2 cellular contexts compared by ENCODE assay signal in the genomic region with DNA sequence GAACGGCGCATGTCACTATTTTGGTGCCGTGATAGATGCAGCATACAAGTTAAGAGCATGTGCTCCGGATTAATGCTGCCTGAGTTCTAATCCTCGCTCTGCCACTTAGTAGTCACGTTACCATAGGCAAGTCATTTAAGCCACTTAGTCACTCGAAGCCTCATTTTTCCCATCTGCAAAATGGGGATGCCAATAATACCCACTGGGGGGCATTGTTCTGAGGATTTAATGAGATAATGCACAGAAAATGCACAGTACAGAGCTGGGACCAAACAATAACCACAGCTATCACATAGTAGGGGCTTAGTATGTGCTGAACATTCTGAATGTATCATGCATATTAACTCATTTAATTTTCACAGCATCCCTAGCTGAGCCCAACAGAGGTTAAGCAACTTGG.
TF ChIP-seq lines count a peak whose summit lies in the region.

No MANE protein-coding gene starts in this region.

TF ChIP-seq in SK-N-SH, 30 proteins besides CTCF, POLR2A, EP300 and RAD21 (continued from another document):
- TF ChIP-seq MXI1 (IDR thresholded peaks at IDR 0.05; ENCODE audit: low read depth, low read length) = no peak
- TF ChIP-seq SMC3 (IDR thresholded peaks at IDR 0.05; ENCODE audit: low read depth, low read length) = no peak
- TF ChIP-seq RXRA (IDR thresholded peaks at IDR 0.05; ENCODE audit: borderline replicate concordance, low read depth) = no peak
- TF ChIP-seq GATA2 (CRISPR knock-in tag; IDR thresholded peaks at IDR 0.05) = no peak
- TF ChIP-seq, protein P1, sequence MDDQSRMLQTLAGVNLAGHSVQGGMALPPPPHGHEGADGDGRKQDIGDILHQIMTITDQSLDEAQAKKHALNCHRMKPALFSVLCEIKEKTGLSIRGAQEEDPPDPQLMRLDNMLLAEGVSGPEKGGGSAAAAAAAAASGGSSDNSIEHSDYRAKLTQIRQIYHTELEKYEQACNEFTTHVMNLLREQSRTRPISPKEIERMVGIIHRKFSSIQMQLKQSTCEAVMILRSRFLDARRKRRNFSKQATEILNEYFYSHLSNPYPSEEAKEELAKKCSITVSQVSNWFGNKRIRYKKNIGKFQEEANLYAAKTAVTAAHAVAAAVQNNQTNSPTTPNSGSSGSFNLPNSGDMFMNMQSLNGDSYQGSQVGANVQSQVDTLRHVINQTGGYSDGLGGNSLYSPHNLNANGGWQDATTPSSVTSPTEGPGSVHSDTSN (IDR thresholded peaks at IDR 0.05) = no peak
- no peak for TF ChIP-seq TCF12 (IDR thresholded peaks at IDR 0.05)
- no peak for TF ChIP-seq ELF1 (IDR thresholded peaks at IDR 0.05)
- no peak for TF ChIP-seq RFX5 (IDR thresholded peaks at IDR 0.05; ENCODE audit: low read length)
- no peak for TF ChIP-seq EZH2phosphoT487 (IDR thresholded peaks at IDR 0.05; ENCODE audit: borderline replicate concordance, low read depth)
- TF ChIP-seq, protein P2, sequence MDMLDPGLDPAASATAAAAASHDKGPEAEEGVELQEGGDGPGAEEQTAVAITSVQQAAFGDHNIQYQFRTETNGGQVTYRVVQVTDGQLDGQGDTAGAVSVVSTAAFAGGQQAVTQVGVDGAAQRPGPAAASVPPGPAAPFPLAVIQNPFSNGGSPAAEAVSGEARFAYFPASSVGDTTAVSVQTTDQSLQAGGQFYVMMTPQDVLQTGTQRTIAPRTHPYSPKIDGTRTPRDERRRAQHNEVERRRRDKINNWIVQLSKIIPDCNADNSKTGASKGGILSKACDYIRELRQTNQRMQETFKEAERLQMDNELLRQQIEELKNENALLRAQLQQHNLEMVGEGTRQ (IDR thresholded peaks at IDR 0.05; ENCODE audit: borderline replicate concordance, low read depth, low read length) = no peak
- TF ChIP-seq SIN3A (IDR thresholded peaks at IDR 0.05; ENCODE audit: borderline replicate concordance, low read depth, low read length) = no peak

TF ChIP-seq in SK-N-SH treated with all-trans-retinoic acid at 6 μM for 48 hours, 23 proteins besides CTCF, POLR2A, EP300 and RAD21 (continued from another document):
- TF ChIP-seq, protein P3, sequence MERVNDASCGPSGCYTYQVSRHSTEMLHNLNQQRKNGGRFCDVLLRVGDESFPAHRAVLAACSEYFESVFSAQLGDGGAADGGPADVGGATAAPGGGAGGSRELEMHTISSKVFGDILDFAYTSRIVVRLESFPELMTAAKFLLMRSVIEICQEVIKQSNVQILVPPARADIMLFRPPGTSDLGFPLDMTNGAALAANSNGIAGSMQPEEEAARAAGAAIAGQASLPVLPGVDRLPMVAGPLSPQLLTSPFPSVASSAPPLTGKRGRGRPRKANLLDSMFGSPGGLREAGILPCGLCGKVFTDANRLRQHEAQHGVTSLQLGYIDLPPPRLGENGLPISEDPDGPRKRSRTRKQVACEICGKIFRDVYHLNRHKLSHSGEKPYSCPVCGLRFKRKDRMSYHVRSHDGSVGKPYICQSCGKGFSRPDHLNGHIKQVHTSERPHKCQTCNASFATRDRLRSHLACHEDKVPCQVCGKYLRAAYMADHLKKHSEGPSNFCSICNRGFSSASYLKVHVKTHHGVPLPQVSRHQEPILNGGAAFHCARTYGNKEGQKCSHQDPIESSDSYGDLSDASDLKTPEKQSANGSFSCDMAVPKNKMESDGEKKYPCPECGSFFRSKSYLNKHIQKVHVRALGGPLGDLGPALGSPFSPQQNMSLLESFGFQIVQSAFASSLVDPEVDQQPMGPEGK (CRISPR knock-in tag; IDR thresholded peaks at IDR 0.05; ENCODE audit: borderline replicate concordance) = no peak
- TF ChIP-seq ZC3H10 (CRISPR knock-in tag; IDR thresholded peaks at IDR 0.05) = no peak
